8 cellular contexts compared by ENCODE assay signal in genomic region chr20:21702553-21703467, GRCh38. TPM values are rescaled to one million over a fixed set of nuclear protein-coding genes. Genes with fewer than 3 reads are reported as not detected.
DNase-seq lines count a peak whose midpoint lies in the region; ATAC-seq and TF ChIP-seq lines count a peak whose summit lies in the region.

No MANE protein-coding gene starts in this region.

- DNase-seq in BJ (ENCODE audit: low read depth) (no peak), germinal center (ENCODE audit: low spot score) (peak; percentile 28), progenitor cell of endocrine pancreas (ENCODE audit: low spot score, unreplicated experiment) (peak; percentile 91), SIG-M5 (lab: John Stamatoyannopoulos, UW) (no peak)
- peak; percentile 21 for DNase-seq in T-helper 2 cell treated with Interferon-gamma antibody and Interleukin-4, amounts not matched to agents 5 μg/mL and 100 μg/mL, for 36 hours (ENCODE audit: low spot score)

- H3K27me3 Mint-ChIP-seq in T-helper 2 cell treated with Interferon-gamma antibody and Interleukin-4, amounts not matched to agents 5 μg/mL and 100 μg/mL, for 36 hours (ENCODE audit: low read depth) = peaks cover 94% of the 10 kb centered on the region
- H3K27me3 Mint-ChIP-seq in progenitor cell of endocrine pancreas = peaks cover 97% of the 10 kb centered on the region

- peaks cover 13% of the 10 kb centered on the region for H3K27me3 ChIP-seq in BJ (ENCODE audit: control insufficient read depth, insufficient read depth, low read length)

- TF ChIP-seq CTCF in BJ (IDR thresholded peaks at IDR 0.05; ENCODE audit: insufficient read depth, low read depth, low read length) = peak; percentile 31
- peak; percentile 87 for TF ChIP-seq CTCF in progenitor cell of endocrine pancreas (IDR thresholded peaks at IDR 0.05; ENCODE audit: unreplicated experiment)

- H3K4me3 Mint-ChIP-seq in T-helper 2 cell treated with Interferon-gamma antibody and Interleukin-4, amounts not matched to agents 5 μg/mL and 100 μg/mL, for 36 hours = no peak overlapping the region
- peak overlapping the region; percentile 51 for H3K4me3 Mint-ChIP-seq in progenitor cell of endocrine pancreas (ENCODE audit: low read depth)

- no peaks in the 10 kb centered on the region for H3K36me3 ChIP-seq in BJ (ENCODE audit: control insufficient read depth, insufficient read depth, low read length)

- peak; percentile 51 for ATAC-seq in HG03521 (IDR thresholded peaks at IDR 0.05; ENCODE audit: unreplicated experiment)
- ATAC-seq in GM18907 (IDR thresholded peaks at IDR 0.05; ENCODE audit: unreplicated experiment) = no peak
- ATAC-seq in GM21526 (IDR thresholded peaks at IDR 0.05; ENCODE audit: low FRiP score, unreplicated experiment) = no peak

- H3K4me3 ChIP-seq in BJ (ENCODE audit: low read depth, low read length) = no peak overlapping the region

- H3K9me3 Mint-ChIP-seq in T-helper 2 cell treated with Interferon-gamma antibody and Interleukin-4, amounts not matched to agents 5 μg/mL and 100 μg/mL, for 36 hours = no peaks in the 10 kb centered on the region
- no peaks in the 10 kb centered on the region for H3K9me3 Mint-ChIP-seq in progenitor cell of endocrine pancreas (ENCODE audit: low read depth)

- no peak overlapping the region for H3K27ac Mint-ChIP-seq in T-helper 2 cell treated with Interferon-gamma antibody and Interleukin-4, amounts not matched to agents 5 μg/mL and 100 μg/mL, for 36 hours
- H3K27ac Mint-ChIP-seq in progenitor cell of endocrine pancreas = no peak overlapping the region

- no peaks in the 10 kb centered on the region for H3K4me1 Mint-ChIP-seq in T-helper 2 cell treated with Interferon-gamma antibody and Interleukin-4, amounts not matched to agents 5 μg/mL and 100 μg/mL, for 36 hours (ENCODE audit: low read depth)
- peaks cover 13% of the 10 kb centered on the region for H3K4me1 Mint-ChIP-seq in progenitor cell of endocrine pancreas (ENCODE audit: low read depth)

- no peaks in the 10 kb centered on the region for H3K36me3 Mint-ChIP-seq in T-helper 2 cell treated with Interferon-gamma antibody and Interleukin-4, amounts not matched to agents 5 μg/mL and 100 μg/mL, for 36 hours (ENCODE audit: low read depth)
- H3K36me3 Mint-ChIP-seq in progenitor cell of endocrine pancreas (ENCODE audit: insufficient read depth) = no peaks in the 10 kb centered on the region

- POLR2A ChIA-PET in BJ (lab: Charles Lee) = no interaction called here

- CTCF ChIA-PET in BJ (lab: Yijun Ruan, JAX) = interaction anchor here (1.1 to 1.8 kb wide), 4 partner anchors 11 to 70 kb away, joined by 3 to 9 read pairs (median 4); no protein-coding TSS in a partner anchor

RNA-seq across cellular contexts. Expression of gene PAX1, which starts 2.7 kb away (rescaled TPM):
- not detected in 2 replicates for polyA plus RNA-seq in BJ (2011; rRNA removed)
- polyA minus RNA-seq in BJ (2011; rRNA and poly(A)+ RNA removed) = not detected in 2 replicates
- total RNA-seq in progenitor cell of endocrine pancreas = 1.3 and 3.3 TPM in 2 replicates

Comparison
In these comparisons a context has a peak if more than half of its experiments do, and no peak if none do; other contexts are left out.
1. DNase-seq: peak in T-helper 2 cell treated with Interferon-gamma antibody and Interleukin-4, amounts not matched to agents 5 μg/mL and 100 μg/mL, for 36 hours (single experiment), germinal center (single experiment) and progenitor cell of endocrine pancreas (single experiment); none in BJ (single experiment) and SIG-M5 (single experiment).